In the genomic region with DNA sequence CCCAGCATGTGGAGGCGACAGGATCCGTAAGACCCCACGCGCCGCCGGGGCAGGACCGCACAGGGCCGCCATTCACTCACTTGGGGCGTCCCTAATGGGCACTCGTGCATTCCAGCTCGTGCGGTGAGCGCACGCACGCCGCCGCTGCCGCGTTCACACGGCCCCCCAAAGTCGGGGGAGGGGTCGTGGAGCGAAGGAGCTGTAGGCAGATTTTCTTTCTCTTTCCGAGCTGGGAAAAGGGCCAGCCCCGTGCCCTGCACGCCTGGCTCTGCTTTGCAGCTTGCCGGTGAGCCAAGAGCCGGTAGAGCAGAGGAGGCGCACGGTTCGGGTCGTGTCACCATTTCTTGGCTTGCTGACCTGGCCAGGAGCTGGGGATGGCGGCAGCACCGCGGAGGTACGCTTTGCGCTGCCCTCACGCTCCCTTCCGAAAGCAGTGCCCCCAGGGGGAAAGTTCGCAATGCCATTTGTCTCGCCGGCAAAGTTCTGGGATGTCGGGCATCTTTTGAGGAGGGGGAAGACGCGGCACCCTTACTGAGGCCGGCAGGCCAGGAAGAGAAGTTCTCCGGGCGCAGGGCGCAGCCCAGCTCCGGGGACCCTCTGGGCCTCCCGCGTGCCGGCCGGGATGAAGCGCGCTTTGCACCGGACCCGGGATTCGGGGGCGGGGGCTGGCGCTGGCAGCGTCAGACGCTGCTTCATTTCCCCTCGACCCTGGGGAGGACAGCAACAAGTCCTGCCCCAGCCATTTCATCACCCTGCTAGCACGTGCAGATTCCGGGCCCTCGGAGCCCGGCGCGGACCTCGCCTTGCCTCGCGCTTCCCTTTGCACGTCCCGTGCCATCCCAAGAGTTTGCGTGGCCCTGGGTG, we compare ENCODE assay signal across 8 cellular contexts. TPM values are rescaled to one million over a fixed set of nuclear protein-coding genes. Genes with fewer than 3 reads are reported as not detected.
DNase-seq lines count a peak whose midpoint lies in the region; ATAC-seq and TF ChIP-seq lines count a peak whose summit lies in the region.

No MANE protein-coding gene starts in this region.

- TF ChIP-seq CTCF in GM13977 (IDR thresholded peaks at IDR 0.05; ENCODE audit: extremely low read depth, insufficient read depth, missing control alignments) (no peak), PC-9 (conservative IDR thresholded peaks at IDR 0.05) (no peak), esophagus muscularis mucosa (IDR thresholded peaks at IDR 0.05) (no peak), prostate gland (IDR thresholded peaks at IDR 0.05) (no peak)

- H3K4me1 ChIP-seq in PC-9 (replicated peaks; ENCODE audit: insufficient read depth) (peaks cover 36% of the 10 kb centered on the region), esophagus muscularis mucosa (peaks cover 47 to 84% (median 76%) of the 10 kb centered on the region in 4 donors), prostate gland (replicated peaks) (peaks cover 15% of the 10 kb centered on the region)

- in situ Hi-C loops in GM13977 (cut with MboI; ENCODE audit: low pct_unique_long_range_greater_than_20kb, low sequenced_read_pairs, unreplicated experiment): no loop called here

- POLR2A ChIA-PET in PC-9 (lab: Charles Lee; ENCODE audit: unreplicated experiment): interaction anchor here (1.4 kb wide), 1 partner anchor 25 kb away, joined by 8 read pairs; no protein-coding TSS in a partner anchor

- TF ChIP-seq EP300 in esophagus muscularis mucosa (IDR thresholded peaks at IDR 0.05): no peak

- no peaks in the 10 kb centered on the region for H3K27me3 ChIP-seq in PC-9 (ENCODE audit: insufficient read depth, low read depth)
- H3K27me3 ChIP-seq in esophagus muscularis mucosa: peaks cover 4 to 47% (median 10%) of the 10 kb centered on the region in 4 donors
- H3K27me3 ChIP-seq in prostate gland (replicated peaks; ENCODE audit: insufficient read depth): peaks cover 15% of the 10 kb centered on the region

- no peaks in the 10 kb centered on the region for H3K9me2 ChIP-seq in PC-9 (ENCODE audit: insufficient read depth)

- TF ChIP-seq POLR2A in esophagus muscularis mucosa (IDR thresholded peaks at IDR 0.05; ENCODE audit: low read depth): no peak
- no peak for TF ChIP-seq POLR2A in prostate gland (IDR thresholded peaks at IDR 0.05)

- TSS peak; percentile 22 for BruUV-seq in PC-9 (replicated peaks; lab: Mats Ljungman, UMichigan)

- CTCF ChIA-PET in PC-9 (lab: Charles Lee): interaction anchor here (1.9 kb wide), 1 partner anchor 33 kb away, joined by 5 read pairs; no protein-coding TSS in a partner anchor

- H3K36me3 ChIP-seq in PC-9 (ENCODE audit: low read depth) (peaks cover 49% of the 10 kb centered on the region), esophagus muscularis mucosa (peaks cover 0 to 4% (median 2%) of the 10 kb centered on the region in 4 donors), prostate gland (no peaks in the 10 kb centered on the region)

- H3K27ac ChIP-seq in PC-9 (peak overlapping the region; percentile 100), esophagus muscularis mucosa (replicated peaks in 1 of 4) (peak overlapping the region; percentile 57 to 83 (median 62)), prostate gland (peak overlapping the region in 1 of 2 donors; percentile 22)

- DNase-seq in GM13977 (ENCODE audit: low spot score): peak; percentile 60
- DNase-seq in PC-9: peak in 1 of 2 experiments; percentile 31
- no peak for DNase-seq in esophagus muscularis mucosa (ENCODE audit: extremely low spot score)
- DNase-seq in prostate gland (ENCODE audit: low spot score): no peak
- no peak for DNase-seq in hippocampal formation (lab: John Stamatoyannopoulos, UW)
- DNase-seq in left colon: no peak

- WGBS in esophagus muscularis mucosa: 9% methylated on average over 36 of the region's 76 CpGs
- 4% methylated on average over 41 of the region's 76 CpGs for WGBS in prostate gland

- intact Hi-C loops in PC-9 (cut with micrococcal nuclease; ENCODE audit: unreplicated experiment): loop anchor here (5.0 to 10.0 kb wide), 5 partner anchors 287 to 560 kb away; a partner anchor contains a TSS
- intact Hi-C loops in esophagus muscularis mucosa (cut with DNase I): loop anchor here (5.0 kb wide), 1 partner anchor 145 kb away; no protein-coding TSS in a partner anchor
- intact Hi-C loops in prostate gland (cut with DNase I): loop anchor here (10.0 kb wide), 1 partner anchor 247 kb away; no protein-coding TSS in a partner anchor
- intact Hi-C loops in left colon (cut with DNase I, micrococcal nuclease): no loop called here

- H3K9me3 ChIP-seq in PC-9 (ENCODE audit: insufficient read depth, low read depth): no peaks in the 10 kb centered on the region
- H3K9me3 ChIP-seq in esophagus muscularis mucosa: no peaks in the 10 kb centered on the region
- no peaks in the 10 kb centered on the region for H3K9me3 ChIP-seq in prostate gland

- H3K4me3 ChIP-seq in PC-9: peak overlapping the region; percentile 72
- H3K4me3 ChIP-seq in esophagus muscularis mucosa: peak overlapping the region; percentile 45 to 64 (median 57)
- peak overlapping the region; percentile 3 to 37 for H3K4me3 ChIP-seq in prostate gland

- peak overlapping the region; percentile 96 for H3K4me2 ChIP-seq in PC-9

- no peak for ATAC-seq in GM19463 (IDR thresholded peaks at IDR 0.05; ENCODE audit: unreplicated experiment)
- no peak for ATAC-seq in left colon
- no peak for ATAC-seq in activated CD4-positive, CD25-positive, alpha-beta regulatory T cell treated with anti-CD3 and anti-CD28 coated beads, Interleukin-2, amount 50 U/mL, for 24 hours

- no peak overlapping the region for H2AFZ ChIP-seq in PC-9

- peaks cover 70% of the 10 kb centered on the region for H3K79me2 ChIP-seq in PC-9 (ENCODE audit: low read depth)

- H4K20me1 ChIP-seq in PC-9 (ENCODE audit: insufficient read depth): peaks cover 38% of the 10 kb centered on the region

- peaks cover 62% of the 10 kb centered on the region for H3F3A ChIP-seq in PC-9 (ENCODE audit: insufficient read depth, low read depth)

RNA-seq across cellular contexts. Expression of a gene that starts 0.9 kb away (rescaled TPM):
- total RNA-seq in PC-9 (2021): 42.2 and 63.5 TPM in 2 replicates
- total RNA-seq in esophagus muscularis mucosa: 100 to 1,000 TPM in 1 of 4 donors, 10 to 100 TPM in 3; 72.4 to 130 (median 78.1) TPM
- total RNA-seq in prostate gland: 1 to 10 TPM in 1 of 2 donors, under 1 TPM in 1; 0.82 to 6.7 TPM
- 1 to 10 TPM in 1 of 2 donors, under 1 TPM in 1; 0.43 to 1.7 TPM for total RNA-seq in left colon

Comparison
In these comparisons a context has a peak if more than half of its experiments do, and no peak if none do; other contexts are left out.
1. H3K4me3 ChIP-seq: peak in every context shown above with its lines; median percentile 72 in PC-9; 57 in esophagus muscularis mucosa; 20 in prostate gland.
2. intact Hi-C loops: an anchor here in PC-9 (5.0 to 10.0 kb wide), esophagus muscularis mucosa (5.0 kb wide) and prostate gland (10.0 kb wide); none called in left colon.